Comparison of ENCODE assay signal across 8 cellular contexts in the genomic region with DNA sequence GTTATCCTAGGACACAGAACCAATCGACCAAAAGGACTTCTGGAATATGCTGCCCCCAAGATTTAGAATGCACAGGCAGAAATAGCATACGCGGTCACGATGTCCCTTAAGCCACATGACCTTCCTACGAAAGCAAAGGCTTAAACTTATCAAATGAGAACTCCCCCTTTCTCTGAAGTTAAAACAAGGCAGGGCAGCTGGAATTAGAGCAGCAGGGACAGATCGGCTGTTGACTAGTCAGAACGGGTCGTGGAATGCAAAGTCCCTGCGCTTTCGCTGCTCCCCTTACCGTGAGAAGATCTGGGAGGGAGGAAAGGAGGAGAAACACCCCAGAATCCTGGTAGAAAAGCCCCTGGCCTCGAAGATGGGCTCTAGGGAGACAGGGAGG. TPM values are rescaled to one million over a fixed set of nuclear protein-coding genes. Genes with fewer than 3 reads are reported as not detected.
DNase-seq lines count a peak whose midpoint lies in the region; ATAC-seq and TF ChIP-seq lines count a peak whose summit lies in the region.

No MANE protein-coding gene starts in this region.

- H3K4me1 Mint-ChIP-seq in activated CD4-positive, alpha-beta T cell treated with anti-CD3 and anti-CD28 coated beads for 36 hours, result peaks cover 30% of the 10 kb centered on the region

- peaks cover 12% of the 10 kb centered on the region; the same call in 1 of the 2 replicates for H4K20me1 ChIP-seq in PC-3 (ENCODE audit: low read length)

- no peaks in the 10 kb centered on the region for H3K27me3 ChIP-seq in PC-3 (ENCODE audit: low read length)

- H3K9me3 Mint-ChIP-seq in activated CD4-positive, alpha-beta T cell treated with anti-CD3 and anti-CD28 coated beads for 36 hours (ENCODE audit: low read depth), result no peaks in the 10 kb centered on the region

- no peak for TF ChIP-seq CTCF in PC-3 (conservative IDR thresholded peaks at IDR 0.05; ENCODE audit: low read depth, low read length)
- TF ChIP-seq CTCF in retinal pigment epithelial cell (conservative IDR thresholded peaks at IDR 0.05; ENCODE audit: low read depth, low read length), result peak; percentile 8

- no peak overlapping the region for H3K27ac Mint-ChIP-seq in activated CD4-positive, alpha-beta T cell treated with anti-CD3 and anti-CD28 coated beads for 36 hours

- H3K79me2 ChIP-seq in PC-3 (ENCODE audit: low read length), result peaks cover 88% of the 10 kb centered on the region

- no peaks in the 10 kb centered on the region for H3K9me3 ChIP-seq in PC-3 (ENCODE audit: low read length)

- H2AFZ ChIP-seq in PC-3 (ENCODE audit: low read length), result peak overlapping the region; percentile 64

- ATAC-seq in activated CD4-positive, alpha-beta T cell treated with anti-CD3 and anti-CD28 coated beads for 36 hours, result peak; percentile 32
- ATAC-seq in GM21737 (IDR thresholded peaks at IDR 0.05; ENCODE audit: unreplicated experiment), result peak; percentile 16
- peak; percentile 41 for ATAC-seq in PC-3

- CTCF ChIA-PET in activated CD4-positive, alpha-beta T cell treated with anti-CD3 and anti-CD28 coated beads for 36 hours (lab: Charles Lee), result interaction anchor here (0.7 to 1.7 kb wide), 6 partner anchors 9 to 501 kb away, joined by 3 to 5 read pairs (median 3); no protein-coding TSS in a partner anchor
- CTCF ChIA-PET in PC-3 (lab: Charles Lee), result no interaction called here

- H3K36me3 ChIP-seq in PC-3 (ENCODE audit: low read depth, low read length), result 0 out of 2 replicates have a peak, but pooled peaks cover 1% of the 10 kb centered on the region

- intact Hi-C loops in activated CD4-positive, alpha-beta T cell treated with anti-CD3 and anti-CD28 coated beads for 36 hours (cut with DNase I, micrococcal nuclease), result loop anchor here (1.0 to 5.0 kb wide), 25 partner anchors 9 to 1022 kb away; a partner anchor contains a TSS
- intact Hi-C loops in PC-3 (cut with micrococcal nuclease), result loop anchor here (1.0 to 5.0 kb wide), 5 partner anchors 32 to 195 kb away; a partner anchor contains a TSS

- peak overlapping the region; percentile 88 for H3K4me3 ChIP-seq in Jurkat, Clone E6-1 (ENCODE audit: low read length)
- H3K4me3 ChIP-seq in PC-3 (ENCODE audit: low read length), result peak overlapping the region; percentile 85
- H3K4me3 ChIP-seq in retinal pigment epithelial cell (ENCODE audit: low read length), result peak overlapping the region; percentile 97

- H3K4me2 ChIP-seq in PC-3 (ENCODE audit: low read length), result peak overlapping the region; percentile 88

- BruUV-seq in PC-3 (replicated peaks; lab: Mats Ljungman, UMichigan), result no TSS peak

- peak overlapping the region; percentile 96 for H3K9ac ChIP-seq in PC-3 (ENCODE audit: low read length)

- H3K27me3 Mint-ChIP-seq in activated CD4-positive, alpha-beta T cell treated with anti-CD3 and anti-CD28 coated beads for 36 hours, result no peaks in the 10 kb centered on the region

- no peaks in the 10 kb centered on the region for H3K9me2 ChIP-seq in PC-3 (replicated peaks; ENCODE audit: low read length)

- POLR2A ChIA-PET in activated CD4-positive, alpha-beta T cell treated with anti-CD3 and anti-CD28 coated beads for 36 hours (lab: Charles Lee), result interaction anchor here (0.7 to 1.7 kb wide), 8 partner anchors 9 to 471 kb away, joined by 3 to 19 read pairs (median 3); a partner anchor contains a TSS
- POLR2A ChIA-PET in PC-3 (lab: Charles Lee; ENCODE audit: unreplicated experiment), result interaction anchor here (0.6 to 1.0 kb wide), 3 partner anchors 22 to 195 kb away, joined by 4 to 7 read pairs (median 5); no protein-coding TSS in a partner anchor

- no peak overlapping the region for H3K4me3 Mint-ChIP-seq in activated CD4-positive, alpha-beta T cell treated with anti-CD3 and anti-CD28 coated beads for 36 hours

- H3K36me3 Mint-ChIP-seq in activated CD4-positive, alpha-beta T cell treated with anti-CD3 and anti-CD28 coated beads for 36 hours (ENCODE audit: low read depth), result peaks cover 11% of the 10 kb centered on the region

- H3K27ac ChIP-seq in PC-3 (ENCODE audit: low read length), result peak overlapping the region; percentile 88

- peaks cover 24% of the 10 kb centered on the region for H3K4me1 ChIP-seq in PC-3 (ENCODE audit: insufficient read depth, low read length)

- no peak for DNase-seq in activated CD4-positive, alpha-beta T cell treated with anti-CD3 and anti-CD28 coated beads for 36 hours
- DNase-seq in activated CD4-positive, alpha-beta T cell treated with anti-CD3 and anti-CD28 coated beads for 4 hours, result no peak
- DNase-seq in Jurkat, Clone E6-1 (ENCODE audit: low read depth, low spot score), result peak; percentile 73
- DNase-seq in PC-3 (peak; percentile 67), astrocyte of the hippocampus (ENCODE audit: low read depth, low spot score) (peak; percentile 87), hypothalamus (lab: John Stamatoyannopoulos, UW) (peak in 41 of 51 donors; percentile 30 to 94 (median 72)), retinal pigment epithelial cell (ENCODE audit: low read depth) (peak; percentile 97)

- no peaks in the 10 kb centered on the region for H3F3A ChIP-seq in PC-3 (ENCODE audit: low read length, unreplicated experiment)

RNA-seq across cellular contexts. Expression of a gene that starts 0.8 kb away (rescaled TPM):
- total RNA-seq in activated CD4-positive, alpha-beta T cell treated with anti-CD3 and anti-CD28 coated beads for 36 hours, result 10 to 100 TPM; 14.8 to 16.9 TPM
- polyA plus RNA-seq in Jurkat, Clone E6-1 (2012; ENCODE audit: insufficient read depth, insufficient read length), result 15.6 TPM
- total RNA-seq in PC-3 (2014; rRNA removed), result 6.0 and 9.0 TPM in 2 replicates

Comparison
In these comparisons a context has a peak if more than half of its experiments do, and no peak if none do; other contexts are left out.
1. DNase-seq: peak in Jurkat, Clone E6-1 (single experiment), PC-3 (single experiment), astrocyte of the hippocampus (single experiment), hypothalamus (41 of 51) and retinal pigment epithelial cell (single experiment); none in activated CD4-positive, alpha-beta T cell treated with anti-CD3 and anti-CD28 coated beads for 36 hours (single experiment) and activated CD4-positive, alpha-beta T cell treated with anti-CD3 and anti-CD28 coated beads for 4 hours (0 of 2).
2. Peak in every context shown above with its lines, with median percentiles within 50 percentile points of each other: ATAC-seq and H3K4me3 ChIP-seq.